ENCODE assay signal across 8 cellular contexts in the genomic region with DNA sequence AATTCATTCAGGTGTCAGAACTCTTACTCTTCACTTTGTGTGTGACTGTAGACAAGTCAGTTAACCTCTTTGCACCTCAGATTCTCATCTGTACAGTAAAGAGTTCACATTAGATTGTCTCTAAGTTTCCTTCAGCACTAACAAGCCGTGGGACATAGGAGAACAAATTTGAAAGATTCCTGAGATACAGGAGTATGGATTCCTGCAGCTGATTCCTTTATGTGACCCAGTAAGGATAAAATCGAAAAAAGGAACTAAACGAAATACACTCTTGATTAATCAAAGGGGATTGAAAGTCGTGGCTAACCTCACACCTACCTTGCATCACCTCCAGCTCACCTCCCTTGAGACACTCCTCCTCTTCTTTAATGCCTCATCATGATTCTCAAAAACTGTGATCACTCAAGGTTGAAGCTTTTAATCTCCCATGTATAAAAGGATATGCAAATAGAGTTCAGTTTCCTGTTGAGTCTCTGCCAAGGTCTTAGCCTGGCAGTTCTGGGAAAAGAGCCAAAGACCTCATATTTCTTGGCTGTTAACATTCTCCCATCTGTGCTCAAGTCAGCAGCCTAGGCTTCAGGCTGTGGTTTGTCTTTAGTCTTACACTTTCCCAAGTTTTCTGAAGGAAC.
DNase-seq lines count a peak whose midpoint lies in the region; ATAC-seq, FAIRE-seq and TF ChIP-seq lines count a peak whose summit lies in the region.

No MANE protein-coding gene starts in this region.

- H2BK5ac ChIP-seq in mesenchymal stem cell (ENCODE audit: low read depth, low read length, poor library complexity, severe bottlenecking), result no peak overlapping the region

- FAIRE-seq in bronchial epithelial cell (lab: Jason Lieb, UNC), result peak; percentile 68

- no peak for TF ChIP-seq CTCF in GM06990 (IDR thresholded peaks at IDR 0.05; ENCODE audit: insufficient read depth, low read length, poor library complexity, severe bottlenecking)
- TF ChIP-seq CTCF in bronchial epithelial cell (IDR thresholded peaks at IDR 0.05; ENCODE audit: insufficient read depth, low read length, severe bottlenecking), result no peak

- no peaks in the 10 kb centered on the region; the same call in 1 of the 2 replicates for H3K27me3 ChIP-seq in GM06990 (replicated peaks; ENCODE audit: control insufficient read depth, insufficient read depth, low read length)
- H3K27me3 ChIP-seq in bronchial epithelial cell (ENCODE audit: control insufficient read depth, insufficient read depth, low read length), result peaks cover 2% of the 10 kb centered on the region
- H3K27me3 ChIP-seq in mesenchymal stem cell (ENCODE audit: control insufficient read depth in 1 of 2, insufficient read depth in 1 of 2, low read length in 2 of 2), result peaks cover 0 to 20% of the 10 kb centered on the region in 2 experiments

- H3K27ac ChIP-seq in mesenchymal stem cell (ENCODE audit: low read length, poor library complexity, severe bottlenecking), result peak overlapping the region; percentile 56

- H4K91ac ChIP-seq in mesenchymal stem cell (ENCODE audit: low read length), result no peak overlapping the region

- H3K79me1 ChIP-seq in mesenchymal stem cell (replicated peaks; ENCODE audit: low read length, poor library complexity, severe bottlenecking), result no peaks in the 10 kb centered on the region

- H2BK120ac ChIP-seq in mesenchymal stem cell (ENCODE audit: low read depth, low read length), result no peak overlapping the region

- H2BK15ac ChIP-seq in mesenchymal stem cell (ENCODE audit: low read depth, poor library complexity, severe bottlenecking), result no peak overlapping the region

- ATAC-seq in GM18498 (IDR thresholded peaks at IDR 0.05; ENCODE audit: unreplicated experiment) (no peak), GM19452 (IDR thresholded peaks at IDR 0.05; ENCODE audit: unreplicated experiment) (no peak), GM18907 (IDR thresholded peaks at IDR 0.05; ENCODE audit: unreplicated experiment) (no peak)

- H3K4me1 ChIP-seq in mesenchymal stem cell (ENCODE audit: control insufficient read depth, insufficient read depth, low read depth, low read length), result peaks cover 5% of the 10 kb centered on the region

- 62% methylated on average over 4 of the region's 4 CpGs for WGBS in mesenchymal stem cell

- H3K4ac ChIP-seq in mesenchymal stem cell (ENCODE audit: low read depth in 1 of 2, low read length in 2 of 2), result no peak overlapping the region

- no peak overlapping the region for H3K4me3 ChIP-seq in GM06990 (replicated peaks; ENCODE audit: low read depth, low read length)
- no peak overlapping the region for H3K4me3 ChIP-seq in bronchial epithelial cell (ENCODE audit: low read depth, low read length)
- H3K4me3 ChIP-seq in mesenchymal stem cell (ENCODE audit: insufficient read depth in 1 of 2, low read depth in 1 of 2, low read length in 2 of 2), result no peak overlapping the region

- H3K18ac ChIP-seq in mesenchymal stem cell (ENCODE audit: low read depth in 1 of 2, low read length in 2 of 2), result peak overlapping the region in 1 of 2 experiments; percentile 19

- H3K36me3 ChIP-seq in GM06990 (ENCODE audit: control insufficient read depth, insufficient read depth, low read length) (no peaks in the 10 kb centered on the region), bronchial epithelial cell (ENCODE audit: control insufficient read depth, insufficient read depth, low read length) (no peaks in the 10 kb centered on the region), mesenchymal stem cell (ENCODE audit: control insufficient read depth in 1 of 2, insufficient read depth in 2 of 2, low read depth in 1 of 2, low read length in 2 of 2) (no peaks in the 10 kb centered on the region)

- H2AK5ac ChIP-seq in mesenchymal stem cell (ENCODE audit: low read length, severe bottlenecking), result no peak overlapping the region

- H3K14ac ChIP-seq in mesenchymal stem cell (ENCODE audit: low read length in 2 of 2), result no peak overlapping the region

- H3K9ac ChIP-seq in mesenchymal stem cell (ENCODE audit: low read length), result no peak overlapping the region

- no peak overlapping the region for H2BK12ac ChIP-seq in mesenchymal stem cell (ENCODE audit: low read length in 2 of 2)

- DNase-seq in GM06990 (ENCODE audit: extremely low read depth, insufficient read length) (peak; percentile 29), NCI-H2196 (lab: John Stamatoyannopoulos, UW; ENCODE audit: unreplicated experiment) (peak; percentile 61), bronchial epithelial cell (ENCODE audit: low read depth) (peak; percentile 97), mesenchymal stem cell (peak; percentile 93), NCI-H187 treated with DMSO at 0.1 percent for 48 hours (lab: John Stamatoyannopoulos, UW) (no peak)

- H2AFZ ChIP-seq in mesenchymal stem cell (ENCODE audit: low read depth, low read length), result no peak overlapping the region

- no peak overlapping the region for H3K23ac ChIP-seq in mesenchymal stem cell (ENCODE audit: low read length in 2 of 2)

- H3K4me2 ChIP-seq in mesenchymal stem cell (ENCODE audit: low read length, poor library complexity, severe bottlenecking), result no peak overlapping the region

- H3K9me3 ChIP-seq in mesenchymal stem cell (ENCODE audit: control insufficient read depth, low read length), result no peaks in the 10 kb centered on the region

- no peak overlapping the region for H4K8ac ChIP-seq in mesenchymal stem cell (ENCODE audit: low read length)
